ENCODE assay signal across 24 cellular contexts in genomic region chr12:56980268-56980667, GRCh38. TPM values are rescaled to one million over a fixed set of nuclear protein-coding genes. Genes with fewer than 3 reads are reported as not detected.
A peak's percentile ranks its signal among the peaks of the same experiment; 100 is the strongest.
DNase-seq lines count a peak whose midpoint lies in the region; ATAC-seq and TF ChIP-seq lines count a peak whose summit lies in the region.
"Had no signal": no experiment of that assay in that cellular context is flagged by ENCODE, and none has a peak within 500 bp of the region (broad histone marks: within the 10 kb centered on the region; RNA-seq: fewer than 3 reads in every experiment).

No MANE protein-coding gene starts in this region.

- TF ChIP-seq POLR2A in transverse colon (IDR thresholded peaks at IDR 0.05) = no peak

- no peaks in the 10 kb centered on the region for H3K4me1 Mint-ChIP-seq in T-helper 17 cell
- H3K4me1 Mint-ChIP-seq in stimulated activated effector memory CD8-positive, alpha-beta T cell treated with anti-CD3 and anti-CD28 coated beads, Interleukin-12 subunit alpha, Interleukin-12 subunit beta, amount 100 ng/mL, for 72 hours = no peaks in the 10 kb centered on the region

- H3K9me3 Mint-ChIP-seq in stimulated activated effector memory CD8-positive, alpha-beta T cell treated with anti-CD3 and anti-CD28 coated beads, Interleukin-12 subunit alpha, Interleukin-12 subunit beta, amount 100 ng/mL, for 72 hours = no peaks in the 10 kb centered on the region
- H3K9me3 Mint-ChIP-seq: CD8-positive, alpha-beta T cell had no signal

- DNase-seq in MM.1S (no peak), T-helper 17 cell (no peak), transverse colon (no peak), omental fat pad (ENCODE audit: low spot score) (no peak)
- DNase-seq in stimulated activated effector memory CD8-positive, alpha-beta T cell treated with anti-CD3 and anti-CD28 coated beads, Interleukin-12 subunit alpha, Interleukin-12 subunit beta, amount 100 ng/mL, for 72 hours (ENCODE audit: low spot score in 2 of 2) = no peak
- DNase-seq: AML-193; Caco-2; CD8-positive, alpha-beta T cell; NCI-H1105 treated with DMSO at 0.1 percent for 48 hours; NCI-H146; NCI-H1930; NCI-H2107; NCI-H446 treated with DMSO at 0.1 percent for 48 hours; NCI-H526; Right ventricle myocardium superior; RPMI8226 had no signal

- in situ Hi-C loops in transverse colon (cut with MboI; ENCODE audit: low pct_ligation_motif_present in 1 of 4, low pct_unique_long_range_greater_than_20kb in 1 of 4, low sequenced_read_pairs in 3 of 4) = loop anchor here in 1 of 4 donors (10.0 kb wide), 1 partner anchor 135 kb away; no protein-coding TSS in a partner anchor

- H3K9me3 ChIP-seq in MM.1S (replicated peaks; ENCODE audit: insufficient read depth, low read length) = no peaks in the 10 kb centered on the region
- H3K9me3 ChIP-seq in T-helper 17 cell (ENCODE audit: control insufficient read depth, low read length, poor library complexity, severe bottlenecking) = no peaks in the 10 kb centered on the region
- H3K9me3 ChIP-seq in transverse colon = no peaks in the 10 kb centered on the region
- H3K9me3 ChIP-seq: A549, Caco-2, SJSA1 had no signal

- WGBS in transverse colon (ENCODE audit: low coverage in 1 of 2), 2 donors = 94 to 96% methylated on average over 4 to 6 of the region's 6 CpGs

- no peak overlapping the region for H3K4me3 Mint-ChIP-seq in T-helper 17 cell
- no peak overlapping the region for H3K4me3 Mint-ChIP-seq in stimulated activated effector memory CD8-positive, alpha-beta T cell treated with anti-CD3 and anti-CD28 coated beads, Interleukin-12 subunit alpha, Interleukin-12 subunit beta, amount 100 ng/mL, for 72 hours
- H3K4me3 Mint-ChIP-seq: CD8-positive, alpha-beta T cell had no signal

- H3K4me3 ChIP-seq in MM.1S (ENCODE audit: low read length) (no peak overlapping the region), transverse colon (no peak overlapping the region)
- H3K4me3 ChIP-seq: A549; BLaER1 treated with 17β-estradiol and CSF1 and Interleukin-3, amounts not matched to agents 10 nM and 100 nM; SJSA1 had no signal

- no peaks in the 10 kb centered on the region for H4K20me1 ChIP-seq in MM.1S (ENCODE audit: insufficient read depth, low read length)
- H4K20me1 ChIP-seq: BLaER1 treated with 17β-estradiol and CSF1 and Interleukin-3, amounts not matched to agents 10 nM and 100 nM had no signal

- no peaks in the 10 kb centered on the region for H3K36me3 Mint-ChIP-seq in T-helper 17 cell (ENCODE audit: low read depth)
- no peaks in the 10 kb centered on the region for H3K36me3 Mint-ChIP-seq in stimulated activated effector memory CD8-positive, alpha-beta T cell treated with anti-CD3 and anti-CD28 coated beads, Interleukin-12 subunit alpha, Interleukin-12 subunit beta, amount 100 ng/mL, for 72 hours
- H3K36me3 Mint-ChIP-seq: CD8-positive, alpha-beta T cell had no signal

- H3K4me1 ChIP-seq in MM.1S (ENCODE audit: low read length) (peaks cover 11% of the 10 kb centered on the region), transverse colon (no peaks in the 10 kb centered on the region)
- H3K4me1 ChIP-seq: A549, Caco-2, SJSA1 had no signal

- no peaks in the 10 kb centered on the region for H3K9me2 ChIP-seq in MM.1S (replicated peaks; ENCODE audit: insufficient read depth, low read length)

- TF ChIP-seq CTCF in MM.1S (IDR thresholded peaks at IDR 0.05; ENCODE audit: low read length) (no peak), transverse colon (IDR thresholded peaks at IDR 0.05) (no peak), omental fat pad (IDR thresholded peaks at IDR 0.05) (no peak)

- no peak overlapping the region for H3K4me2 ChIP-seq in MM.1S (ENCODE audit: low read depth, low read length)
- H3K4me2 ChIP-seq: A549 had no signal

- H3K9ac ChIP-seq in MM.1S (ENCODE audit: low read length) = no peak overlapping the region
- H3K9ac ChIP-seq: BLaER1 treated with 17β-estradiol and CSF1 and Interleukin-3, amounts not matched to agents 10 nM and 100 nM had no signal

- peak overlapping the region; percentile 39 for H3K27ac Mint-ChIP-seq in T-helper 17 cell
- H3K27ac Mint-ChIP-seq in stimulated activated effector memory CD8-positive, alpha-beta T cell treated with anti-CD3 and anti-CD28 coated beads, Interleukin-12 subunit alpha, Interleukin-12 subunit beta, amount 100 ng/mL, for 72 hours = peak overlapping the region; percentile 20
- H3K27ac Mint-ChIP-seq: CD8-positive, alpha-beta T cell had no signal

- H3K27ac ChIP-seq in MM.1S (ENCODE audit: low read length) = peak overlapping the region; percentile 19; the same call in 1 of the 2 replicates
- no peak overlapping the region for H3K27ac ChIP-seq in transverse colon
- H3K27ac ChIP-seq: A549; BLaER1 treated with 17β-estradiol and CSF1 and Interleukin-3, amounts not matched to agents 10 nM and 100 nM; SJSA1 had no signal

- no peak overlapping the region for H2AFZ ChIP-seq in MM.1S (ENCODE audit: low read length)

- no peaks in the 10 kb centered on the region for H3K79me2 ChIP-seq in MM.1S (ENCODE audit: low read length)

- H3K36me3 ChIP-seq in MM.1S (replicated peaks; ENCODE audit: insufficient read depth, low read length) = no peaks in the 10 kb centered on the region
- H3K36me3 ChIP-seq in transverse colon = no peaks in the 10 kb centered on the region
- H3K36me3 ChIP-seq: BLaER1 treated with 17β-estradiol and CSF1 and Interleukin-3, amounts not matched to agents 10 nM and 100 nM; SJSA1 had no signal

- intact Hi-C loops in transverse colon (cut with DNase I; ENCODE audit: low total_unique reads) = no loop called here

- no peaks in the 10 kb centered on the region for H3K27me3 Mint-ChIP-seq in T-helper 17 cell

- no peak for ATAC-seq in T-helper 17 cell
- ATAC-seq in esophagus mucosa = peak; percentile 81
- no peak for ATAC-seq in stimulated activated effector memory CD8-positive, alpha-beta T cell treated with anti-CD3 and anti-CD28 coated beads, Interleukin-12 subunit alpha, Interleukin-12 subunit beta, amount 100 ng/mL, for 72 hours
- no peak for ATAC-seq in omental fat pad (ENCODE audit: low FRiP score)
- ATAC-seq in HG03097 (IDR thresholded peaks at IDR 0.05; ENCODE audit: low FRiP score, unreplicated experiment) = no peak
- ATAC-seq: A549; CD8-positive, alpha-beta T cell; HCT116 had no signal

- H3F3A ChIP-seq in MM.1S (ENCODE audit: insufficient read depth, low read length) = no peaks in the 10 kb centered on the region

- no peak for TF ChIP-seq EP300 in transverse colon (IDR thresholded peaks at IDR 0.05; ENCODE audit: low read depth)

- H3K27me3 ChIP-seq in MM.1S (replicated peaks; ENCODE audit: insufficient read depth, low read length) (no peaks in the 10 kb centered on the region), transverse colon (no peaks in the 10 kb centered on the region)
- H3K27me3 ChIP-seq: BLaER1 treated with 17β-estradiol and CSF1 and Interleukin-3, amounts not matched to agents 10 nM and 100 nM; SJSA1 had no signal

RNA-seq across cellular contexts. Expression of gene RDH16, which starts 22.9 kb away (rescaled TPM):
- under 1 TPM; 0.40 to 0.81 TPM for total RNA-seq in T-helper 17 cell
- total RNA-seq in esophagus mucosa = 2.4 TPM
- total RNA-seq in transverse colon = under 1 TPM in 2 of 4 donors, not detected in 2; 0.48 to 0.55 TPM
- under 1 TPM in 3 of 4 donors, not detected in 1; 0.36 to 0.56 (median 0.47) TPM for total RNA-seq in omental fat pad
- total RNA-seq: HT-29 had no signal

RNA-seq across cellular contexts. Expression of gene ZBTB39, which starts 26.1 kb away (rescaled TPM):
- 10 to 100 TPM in 1 of 2 donors, 1 to 10 TPM in 1; 7.0 to 10.8 TPM for total RNA-seq in T-helper 17 cell
- 2.6 TPM for total RNA-seq in esophagus mucosa
- 1 to 10 TPM; 3.4 to 8.0 (median 4.8) TPM for total RNA-seq in transverse colon
- total RNA-seq in omental fat pad = 1 to 10 TPM; 3.5 to 7.2 (median 6.6) TPM

RNA-seq across cellular contexts. Expression of gene TAC3, which starts 36.1 kb away (rescaled TPM):
- total RNA-seq in T-helper 17 cell = not detected
- not detected for total RNA-seq in esophagus mucosa
- total RNA-seq in transverse colon = 10 to 100 TPM in 1 of 4 donors, 1 to 10 TPM in 2, not detected in 1; 2.5 to 47.1 (median 9.2) TPM
- total RNA-seq in omental fat pad = not detected
- total RNA-seq: CD8-positive, alpha-beta T cell; HT-29; Right ventricle myocardium superior; SJSA1 had no signal

RNA-seq across cellular contexts. Expression of gene SDR9C7, which starts 46.1 kb away (rescaled TPM):
- total RNA-seq in T-helper 17 cell = not detected
- 26.0 TPM for total RNA-seq in esophagus mucosa
- not detected for total RNA-seq in transverse colon
- not detected for total RNA-seq in omental fat pad
- total RNA-seq: Caco-2; CD8-positive, alpha-beta T cell; H1; HT-29; Right ventricle myocardium superior; SJSA1 had no signal
